Comparison of ENCODE assay signal across 21 cellular contexts in the genomic region with DNA sequence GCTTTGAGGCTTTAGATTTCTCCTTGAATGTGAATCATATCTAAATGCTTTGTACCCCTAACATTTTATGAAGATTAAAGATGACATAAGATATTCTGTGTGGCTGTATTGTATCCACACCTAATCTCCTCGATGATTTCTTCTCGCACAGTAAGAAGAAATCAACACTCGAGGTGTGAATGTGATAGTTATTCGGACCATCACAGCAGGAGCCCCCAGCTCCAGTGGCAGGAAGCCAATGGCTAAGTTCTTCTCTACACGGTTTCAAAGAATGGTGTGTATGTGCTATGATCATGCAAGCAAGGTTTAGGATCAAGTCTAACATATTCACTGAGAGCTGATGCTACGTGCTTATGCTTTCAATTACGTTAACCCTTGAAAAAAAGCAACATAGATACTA.
"Had no signal": no experiment of that assay in that cellular context is flagged by ENCODE, and none has a peak within 500 bp of the region (broad histone marks: within the 10 kb centered on the region; RNA-seq: fewer than 3 reads in every experiment).

No MANE protein-coding gene starts in this region.

- H3K4me3 ChIP-seq: K562 had no signal

- DNase-seq: Kasumi-1; MM.1S; NCI-H1092 treated with DMSO at 0.1 percent for 48 hours; NCI-H1436; NCI-H187 treated with DMSO at 0.1 percent for 48 hours; NCI-H2029 treated with DMSO at 0.1 percent for 48 hours; NCI-H2171 treated with DMSO at 0.1 percent for 48 hours; NCI-H345; NCI-H446 treated with DMSO at 0.1 percent for 48 hours; NCI-H510A treated with DMSO at 0.1 percent for 48 hours; NCI-H526; NCI-H748 treated with DMSO at 0.1 percent for 48 hours; NK-92 treated with Interleukin-12 subunit alpha and Interleukin-12 subunit beta, amount 100 ng/mL, for 24 hours; PC-3; SHP77; SK-N-SH had no signal

- H3K27me3 Mint-ChIP-seq: IgD-negative memory B cell had no signal

- H3K27ac ChIP-seq: HL-60, KMS-11, RWPE1 had no signal

- H3K27ac Mint-ChIP-seq: IgD-negative memory B cell had no signal

- H3K4me2 ChIP-seq: KMS-11, SK-N-SH had no signal

- H3K9ac ChIP-seq: KMS-11, SK-N-SH had no signal

- H3K4me3 Mint-ChIP-seq: IgD-negative memory B cell had no signal

- H3K9me3 Mint-ChIP-seq: IgD-negative memory B cell had no signal
